Comparison of ENCODE assay signal across 18 cellular contexts in the genomic region with DNA sequence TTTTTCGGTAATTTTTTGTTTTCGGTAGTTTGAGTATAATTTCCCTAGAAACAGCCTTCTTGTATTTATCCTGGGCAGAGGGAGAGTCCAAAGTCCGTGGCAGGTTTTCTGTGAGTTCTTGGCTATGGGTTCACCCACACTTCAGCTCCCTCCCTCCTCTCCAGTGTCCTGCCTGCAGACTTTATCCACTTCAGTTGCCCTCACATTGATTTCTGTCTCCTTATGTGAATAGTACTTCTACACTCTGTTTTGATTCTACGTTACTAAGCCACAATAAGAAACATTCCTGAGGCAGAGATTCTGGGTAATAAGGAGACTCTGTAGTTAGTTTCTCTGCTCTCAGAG.
"Had no signal": no experiment of that assay in that cellular context is flagged by ENCODE, and none has a peak within 500 bp of the region (broad histone marks: within the 10 kb centered on the region; RNA-seq: fewer than 3 reads in every experiment).

No MANE protein-coding gene starts in this region.

- DNase-seq: activated CD4-positive, alpha-beta T cell treated with anti-CD3 and anti-CD28 coated beads for 1 hour; activated CD4-positive, alpha-beta T cell treated with anti-CD3 and anti-CD28 coated beads, Interleukin-2, amount 50 U/mL, for 48 hours; activated CD8-positive, alpha-beta memory T cell treated with anti-CD3 and anti-CD28 coated beads, Interleukin-2, amount 10 ng/mL, durations not matched to agents 7 days and 5 days; activated effector memory CD4-positive, alpha-beta T cell treated with anti-CD3 and anti-CD28 coated beads, Interleukin-2, amount 50 U/mL, for 16 hours; activated T-cell treated with anti-CD3 and anti-CD28 coated beads, Interleukin-2, amount 50 U/mL, for 4 hours; foreskin fibroblast; glutamatergic neuron; left colon; mammary epithelial cell; ovary; stimulated activated CD4-positive, alpha-beta T cell treated with anti-CD3 and anti-CD28 coated beads, Interleukin-4, amount 100 ng/mL, for 4 hours; stimulated activated naive CD8-positive, alpha-beta T cell treated with anti-CD3 and anti-CD28 coated beads, Interleukin-15, amount 100 ng/mL, for 72 hours; T-helper 17 cell; testis; uterus had no signal

- H3K4me1 ChIP-seq: esophagus muscularis mucosa, testis, uterus had no signal

- H3K36me3 ChIP-seq: esophagus muscularis mucosa, ovary, uterus had no signal

- H3K4me3 ChIP-seq: esophagus muscularis mucosa, ovary, uterus had no signal

- FAIRE-seq: colon had no signal

- H3K27me3 ChIP-seq: esophagus muscularis mucosa, ovary, testis, uterus had no signal

- H3K27ac ChIP-seq: esophagus muscularis mucosa, ovary, testis, uterus had no signal

- H3K9me3 ChIP-seq: esophagus muscularis mucosa, ovary, testis, uterus had no signal

- ATAC-seq: activated CD8-positive, alpha-beta memory T cell treated with anti-CD3 and anti-CD28 coated beads, Interleukin-2, amount 10 ng/mL, durations not matched to agents 7 days and 5 days; activated naive CD4-positive, alpha-beta T cell treated with anti-CD3 and anti-CD28 coated beads, Interleukin-2, amount 50 U/mL, for 72 hours; activated T-cell treated with anti-CD3 and anti-CD28 coated beads, Interleukin-2, amount 50 U/mL, for 4 hours; left colon; stimulated activated naive CD8-positive, alpha-beta T cell treated with anti-CD3 and anti-CD28 coated beads, Interleukin-15, amount 100 ng/mL, for 72 hours; T-helper 17 cell had no signal
